Comparison of ENCODE assay signal across 1 cellular context in the genomic region with DNA sequence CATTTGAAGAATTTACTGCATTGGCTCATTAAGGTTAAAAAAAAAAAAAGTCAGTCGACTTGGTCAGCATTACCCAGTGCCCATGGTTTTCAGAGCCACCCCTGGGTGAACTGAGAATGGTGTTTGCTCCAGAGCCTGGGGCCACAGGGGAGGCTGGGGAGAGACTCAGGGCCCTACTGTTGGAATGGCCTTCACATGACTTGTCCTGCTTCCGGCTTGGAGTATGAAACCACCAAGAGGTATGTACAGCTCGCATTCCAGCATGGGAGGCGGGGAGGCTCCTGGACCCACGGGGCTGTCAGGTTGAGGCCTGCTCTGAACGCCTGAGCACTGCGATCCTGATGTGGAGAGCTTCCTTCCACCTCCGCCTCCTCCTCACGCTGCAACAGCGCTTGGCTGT.
TF ChIP-seq lines count a peak whose summit lies in the region.

No MANE protein-coding gene starts in this region.

TF ChIP-seq in HepG2, 621 proteins besides CTCF, POLR2A, EP300 and RAD21 (continued from another document and continues in another):
- peak; percentile 63; the same call in 1 of the 2 replicates for TF ChIP-seq ZNF3 (CRISPR knock-in tag; IDR thresholded peaks at IDR 0.05)
- TF ChIP-seq RFXANK (CRISPR knock-in tag; IDR thresholded peaks at IDR 0.05), result no peak
- no peak for TF ChIP-seq ATF1 (CRISPR knock-in tag; IDR thresholded peaks at IDR 0.05)
- TF ChIP-seq SMAD1 (CRISPR knock-in tag; IDR thresholded peaks at IDR 0.05; ENCODE audit: borderline replicate concordance, low read depth), result no peak
- TF ChIP-seq PCBP2 (optimal IDR thresholded peaks at IDR 0.05; ENCODE audit: low read depth, low read length, poor library complexity, severe bottlenecking), result no peak
- TF ChIP-seq, protein P1, sequence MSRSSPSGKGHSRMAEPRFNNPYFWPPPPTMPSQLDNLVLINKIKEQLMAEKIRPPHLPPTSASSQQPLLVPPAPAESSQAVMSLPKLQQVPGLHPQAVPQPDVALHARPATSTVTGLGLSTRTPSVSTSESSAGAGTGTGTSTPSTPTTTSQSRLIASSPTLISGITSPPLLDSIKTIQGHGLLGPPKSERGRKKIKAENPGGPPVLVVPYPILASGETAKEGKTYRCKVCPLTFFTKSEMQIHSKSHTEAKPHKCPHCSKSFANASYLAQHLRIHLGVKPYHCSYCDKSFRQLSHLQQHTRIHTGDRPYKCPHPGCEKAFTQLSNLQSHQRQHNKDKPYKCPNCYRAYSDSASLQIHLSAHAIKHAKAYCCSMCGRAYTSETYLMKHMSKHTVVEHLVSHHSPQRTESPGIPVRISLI (CRISPR knock-in tag; IDR thresholded peaks at IDR 0.05; ENCODE audit: borderline replicate concordance), result peak; percentile 45; the same call in 1 of the 2 replicates
- no peak for TF ChIP-seq FUBP1 (CRISPR knock-in tag; IDR thresholded peaks at IDR 0.05; ENCODE audit: borderline replicate concordance)
- peak; percentile 42; the same call in 1 of the 2 replicates for TF ChIP-seq ZNF292 (CRISPR knock-in tag; IDR thresholded peaks at IDR 0.05; ENCODE audit: borderline replicate concordance, low read depth)
- peak; percentile 64 for TF ChIP-seq HDAC1 (CRISPR knock-in tag; IDR thresholded peaks at IDR 0.05)
- no peak for TF ChIP-seq GLI4 (CRISPR knock-in tag; IDR thresholded peaks at IDR 0.05; ENCODE audit: borderline replicate concordance)
- 0 out of 2 replicates have a peak, but pooled peaks have one; percentile 61 for TF ChIP-seq ZNF772 (CRISPR knock-in tag; IDR thresholded peaks at IDR 0.05)
- TF ChIP-seq ZNF749 (CRISPR knock-in tag; IDR thresholded peaks at IDR 0.05; ENCODE audit: borderline replicate concordance), result 0 out of 2 replicates have a peak, but pooled peaks have one; percentile 35
- no peak for TF ChIP-seq SAFB2 (CRISPR knock-in tag; IDR thresholded peaks at IDR 0.05; ENCODE audit: borderline replicate concordance, low read depth)
- TF ChIP-seq ZNF414 (CRISPR knock-in tag; IDR thresholded peaks at IDR 0.05), result no peak
- no peak for TF ChIP-seq MBNL3 (CRISPR knock-in tag; conservative IDR thresholded peaks at IDR 0.05)
- TF ChIP-seq HOMEZ (CRISPR knock-in tag; IDR thresholded peaks at IDR 0.05; ENCODE audit: low read depth), result peak; percentile 77; the same call in 1 of the 2 replicates
- no peak for TF ChIP-seq ZNF777 (CRISPR knock-in tag; IDR thresholded peaks at IDR 0.05)
- no peak for TF ChIP-seq ZFP37 (CRISPR knock-in tag; IDR thresholded peaks at IDR 0.05; ENCODE audit: borderline replicate concordance)
- no peak for TF ChIP-seq SATB2 (CRISPR knock-in tag; IDR thresholded peaks at IDR 0.05)
- TF ChIP-seq ZNF205 (CRISPR knock-in tag; IDR thresholded peaks at IDR 0.05), result peak; percentile 85; the same call in 1 of the 2 replicates
- no peak for TF ChIP-seq NBN (conservative IDR thresholded peaks at IDR 0.05)
- peak; percentile 59 for TF ChIP-seq THAP11 (CRISPR knock-in tag; IDR thresholded peaks at IDR 0.05)
- TF ChIP-seq GATA4 (IDR thresholded peaks at IDR 0.05; ENCODE audit: borderline replicate concordance, low read depth), result no peak
- TF ChIP-seq FOXA3 (CRISPR knock-in tag; IDR thresholded peaks at IDR 0.05), result peak; percentile 62
- no peak for TF ChIP-seq THAP7 (CRISPR knock-in tag; IDR thresholded peaks at IDR 0.05)
- TF ChIP-seq PAXIP1 (CRISPR knock-in tag; conservative IDR thresholded peaks at IDR 0.05), result peak; percentile 72; the same call in 1 of the 2 replicates
- peak; percentile 83 for TF ChIP-seq POGZ (CRISPR knock-in tag; IDR thresholded peaks at IDR 0.05)
- no peak for TF ChIP-seq SOX6 (IDR thresholded peaks at IDR 0.05)
- TF ChIP-seq SOX6 (CRISPR knock-in tag; IDR thresholded peaks at IDR 0.05), result peak; percentile 38; the same call in 1 of the 2 replicates
- TF ChIP-seq ZZZ3 (CRISPR knock-in tag; IDR thresholded peaks at IDR 0.05; ENCODE audit: borderline replicate concordance), result no peak
- peak; percentile 73 for TF ChIP-seq RXRB (CRISPR knock-in tag; IDR thresholded peaks at IDR 0.05; ENCODE audit: borderline replicate concordance)
- TF ChIP-seq NFIB (CRISPR knock-in tag; IDR thresholded peaks at IDR 0.05; ENCODE audit: borderline replicate concordance), result no peak
- TF ChIP-seq MTF1 (CRISPR knock-in tag; IDR thresholded peaks at IDR 0.05), result no peak
- peak; percentile 87 for TF ChIP-seq ZMYM4 (CRISPR knock-in tag; IDR thresholded peaks at IDR 0.05)
- TF ChIP-seq, protein P2, sequence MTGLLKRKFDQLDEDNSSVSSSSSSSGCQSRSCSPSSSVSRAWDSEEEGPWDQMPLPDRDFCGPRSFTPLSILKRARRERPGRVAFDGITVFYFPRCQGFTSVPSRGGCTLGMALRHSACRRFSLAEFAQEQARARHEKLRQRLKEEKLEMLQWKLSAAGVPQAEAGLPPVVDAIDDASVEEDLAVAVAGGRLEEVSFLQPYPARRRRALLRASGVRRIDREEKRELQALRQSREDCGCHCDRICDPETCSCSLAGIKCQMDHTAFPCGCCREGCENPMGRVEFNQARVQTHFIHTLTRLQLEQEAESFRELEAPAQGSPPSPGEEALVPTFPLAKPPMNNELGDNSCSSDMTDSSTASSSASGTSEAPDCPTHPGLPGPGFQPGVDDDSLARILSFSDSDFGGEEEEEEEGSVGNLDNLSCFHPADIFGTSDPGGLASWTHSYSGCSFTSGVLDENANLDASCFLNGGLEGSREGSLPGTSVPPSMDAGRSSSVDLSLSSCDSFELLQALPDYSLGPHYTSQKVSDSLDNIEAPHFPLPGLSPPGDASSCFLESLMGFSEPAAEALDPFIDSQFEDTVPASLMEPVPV (CRISPR knock-in tag; IDR thresholded peaks at IDR 0.05), result no peak
- no peak for TF ChIP-seq FOXC1 (CRISPR knock-in tag; IDR thresholded peaks at IDR 0.05; ENCODE audit: borderline replicate concordance)
- peak; percentile 32; the same call in 1 of the 2 replicates for TF ChIP-seq HNF4A (CRISPR knock-in tag; IDR thresholded peaks at IDR 0.05)
- TF ChIP-seq ZFY (CRISPR knock-in tag; IDR thresholded peaks at IDR 0.05), result peak; percentile 73
- TF ChIP-seq, protein P3, sequence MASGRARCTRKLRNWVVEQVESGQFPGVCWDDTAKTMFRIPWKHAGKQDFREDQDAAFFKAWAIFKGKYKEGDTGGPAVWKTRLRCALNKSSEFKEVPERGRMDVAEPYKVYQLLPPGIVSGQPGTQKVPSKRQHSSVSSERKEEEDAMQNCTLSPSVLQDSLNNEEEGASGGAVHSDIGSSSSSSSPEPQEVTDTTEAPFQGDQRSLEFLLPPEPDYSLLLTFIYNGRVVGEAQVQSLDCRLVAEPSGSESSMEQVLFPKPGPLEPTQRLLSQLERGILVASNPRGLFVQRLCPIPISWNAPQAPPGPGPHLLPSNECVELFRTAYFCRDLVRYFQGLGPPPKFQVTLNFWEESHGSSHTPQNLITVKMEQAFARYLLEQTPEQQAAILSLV (CRISPR knock-in tag; IDR thresholded peaks at IDR 0.05; ENCODE audit: borderline replicate concordance), result no peak
- TF ChIP-seq SAP130 (CRISPR knock-in tag; IDR thresholded peaks at IDR 0.05; ENCODE audit: low read depth), result peak; percentile 88
- TF ChIP-seq, protein P4, sequence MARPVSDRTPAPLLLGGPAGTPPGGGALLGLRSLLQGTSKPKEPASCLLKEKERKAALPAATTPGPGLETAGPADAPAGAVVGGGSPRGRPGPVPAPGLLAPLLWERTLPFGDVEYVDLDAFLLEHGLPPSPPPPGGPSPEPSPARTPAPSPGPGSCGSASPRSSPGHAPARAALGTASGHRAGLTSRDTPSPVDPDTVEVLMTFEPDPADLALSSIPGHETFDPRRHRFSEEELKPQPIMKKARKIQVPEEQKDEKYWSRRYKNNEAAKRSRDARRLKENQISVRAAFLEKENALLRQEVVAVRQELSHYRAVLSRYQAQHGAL (CRISPR knock-in tag; IDR thresholded peaks at IDR 0.05; ENCODE audit: not compliant biosample characterization), result no peak
- no peak for TF ChIP-seq ZEB1 (IDR thresholded peaks at IDR 0.05; ENCODE audit: insufficient replicate concordance, low read depth)
- TF ChIP-seq, protein P5, sequence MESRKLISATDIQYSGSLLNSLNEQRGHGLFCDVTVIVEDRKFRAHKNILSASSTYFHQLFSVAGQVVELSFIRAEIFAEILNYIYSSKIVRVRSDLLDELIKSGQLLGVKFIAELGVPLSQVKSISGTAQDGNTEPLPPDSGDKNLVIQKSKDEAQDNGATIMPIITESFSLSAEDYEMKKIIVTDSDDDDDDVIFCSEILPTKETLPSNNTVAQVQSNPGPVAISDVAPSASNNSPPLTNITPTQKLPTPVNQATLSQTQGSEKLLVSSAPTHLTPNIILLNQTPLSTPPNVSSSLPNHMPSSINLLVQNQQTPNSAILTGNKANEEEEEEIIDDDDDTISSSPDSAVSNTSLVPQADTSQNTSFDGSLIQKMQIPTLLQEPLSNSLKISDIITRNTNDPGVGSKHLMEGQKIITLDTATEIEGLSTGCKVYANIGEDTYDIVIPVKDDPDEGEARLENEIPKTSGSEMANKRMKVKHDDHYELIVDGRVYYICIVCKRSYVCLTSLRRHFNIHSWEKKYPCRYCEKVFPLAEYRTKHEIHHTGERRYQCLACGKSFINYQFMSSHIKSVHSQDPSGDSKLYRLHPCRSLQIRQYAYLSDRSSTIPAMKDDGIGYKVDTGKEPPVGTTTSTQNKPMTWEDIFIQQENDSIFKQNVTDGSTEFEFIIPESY (CRISPR knock-in tag; IDR thresholded peaks at IDR 0.05), result no peak; the same call in 1 of the 2 replicates
- TF ChIP-seq ARNT2 (CRISPR knock-in tag; IDR thresholded peaks at IDR 0.05; ENCODE audit: low read depth), result no peak
- no peak for TF ChIP-seq ZNF446 (CRISPR knock-in tag; IDR thresholded peaks at IDR 0.05)
- peak; percentile 85 for TF ChIP-seq RARA (CRISPR knock-in tag; IDR thresholded peaks at IDR 0.05)
